Comparison of ENCODE assay signal across 2 cellular contexts in genomic region chr11:70360211-70360610, GRCh38.
A peak's percentile ranks its signal among the peaks of the same experiment; 100 is the strongest.
TF ChIP-seq lines count a peak whose summit lies in the region.

No MANE protein-coding gene starts in this region.

TF ChIP-seq in HepG2, 621 proteins besides CTCF, POLR2A, EP300 and RAD21 (continued from another document):
- TF ChIP-seq ZBTB2 (CRISPR knock-in tag; IDR thresholded peaks at IDR 0.05; ENCODE audit: low read depth) (no peak), TARDBP (CRISPR knock-in tag; IDR thresholded peaks at IDR 0.05) (no peak), SNAPC5 (CRISPR knock-in tag; IDR thresholded peaks at IDR 0.05; ENCODE audit: borderline replicate concordance) (no peak), LCORL (IDR thresholded peaks at IDR 0.05) (peak; percentile 53; the same call in 1 of the 2 replicates), LCORL (CRISPR knock-in tag; IDR thresholded peaks at IDR 0.05) (no peak), ZNF343 (CRISPR knock-in tag; IDR thresholded peaks at IDR 0.05) (no peak), GATA4 (IDR thresholded peaks at IDR 0.05; ENCODE audit: borderline replicate concordance, low read depth) (no peak)

TF ChIP-seq in WTC11, 78 proteins besides CTCF, POLR2A, EP300 and RAD21 (continued from another document):
- TF ChIP-seq AR (CRISPR knock-in tag; IDR thresholded peaks at IDR 0.05) = no peak
- no peak for TF ChIP-seq RELA (CRISPR knock-in tag; IDR thresholded peaks at IDR 0.05; ENCODE audit: borderline replicate concordance)
- no peak for TF ChIP-seq SP1 (CRISPR knock-in tag; conservative IDR thresholded peaks at IDR 0.05)
- no peak for TF ChIP-seq FOXP1 (CRISPR knock-in tag; IDR thresholded peaks at IDR 0.05; ENCODE audit: borderline replicate concordance)
- no peak for TF ChIP-seq CDX4 (CRISPR knock-in tag; IDR thresholded peaks at IDR 0.05; ENCODE audit: borderline replicate concordance)
- no peak for TF ChIP-seq GABPB1 (CRISPR knock-in tag; IDR thresholded peaks at IDR 0.05)
- TF ChIP-seq TEAD4 (CRISPR knock-in tag; IDR thresholded peaks at IDR 0.05) = no peak
- no peak for TF ChIP-seq NFYB (CRISPR knock-in tag; conservative IDR thresholded peaks at IDR 0.05; ENCODE audit: low read depth)
- TF ChIP-seq PRDM15 (CRISPR knock-in tag; IDR thresholded peaks at IDR 0.05) = no peak
- TF ChIP-seq GTF2I (CRISPR knock-in tag; conservative IDR thresholded peaks at IDR 0.05) = no peak
- no peak for TF ChIP-seq TP53 (CRISPR knock-in tag; IDR thresholded peaks at IDR 0.05)
- TF ChIP-seq E2F5 (CRISPR knock-in tag; IDR thresholded peaks at IDR 0.05) = no peak
- TF ChIP-seq ELF4 (CRISPR knock-in tag; IDR thresholded peaks at IDR 0.05; ENCODE audit: low read depth) = no peak
- TF ChIP-seq TEAD1 (CRISPR knock-in tag; IDR thresholded peaks at IDR 0.05) = no peak
- TF ChIP-seq NFATC4 (CRISPR knock-in tag; IDR thresholded peaks at IDR 0.05) = no peak
